In the genomic region with DNA sequence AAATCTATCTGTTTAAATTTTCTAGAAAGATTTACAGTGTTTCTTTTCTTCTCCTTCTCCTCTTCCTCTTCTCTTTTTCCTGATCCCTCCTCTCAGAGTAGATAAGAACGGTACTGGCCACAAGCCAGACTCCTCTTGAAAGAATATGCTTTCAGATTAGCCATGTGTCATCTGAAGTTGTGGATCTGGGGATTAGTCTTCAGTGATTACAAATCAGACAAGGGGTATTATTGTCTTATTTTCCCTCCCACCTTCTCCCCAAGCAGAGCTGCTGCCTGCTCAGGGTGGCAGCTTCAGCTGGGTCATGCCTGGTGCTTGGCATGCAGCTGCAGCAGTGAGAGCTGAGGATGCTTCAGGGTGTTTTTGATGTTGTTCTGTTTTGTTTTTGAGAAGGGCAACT, we compare ENCODE assay signal across 12 cellular contexts. TPM values are rescaled to one million over a fixed set of nuclear protein-coding genes. Genes with fewer than 3 reads are reported as not detected.
DNase-seq lines count a peak whose midpoint lies in the region; ATAC-seq lines count a peak whose summit lies in the region.
"Had no signal": no experiment of that assay in that cellular context is flagged by ENCODE, and none has a peak within 500 bp of the region (broad histone marks: within the 10 kb centered on the region; RNA-seq: fewer than 3 reads in every experiment).

No MANE protein-coding gene starts in this region.

- H3K27me3 Mint-ChIP-seq in effector memory CD8-positive, alpha-beta T cell, result peaks cover 19 to 41% of the 10 kb centered on the region in 2 donors

- H3K36me3 ChIP-seq in mesodermal cell (ENCODE audit: control insufficient read depth, insufficient read depth, low read length) (no peaks in the 10 kb centered on the region), trophoblast cell (ENCODE audit: control insufficient read depth in 1 of 2, insufficient read depth in 2 of 2, low read length in 2 of 2) (no peaks in the 10 kb centered on the region)

- no peak overlapping the region for H2BK120ac ChIP-seq in trophoblast cell (ENCODE audit: insufficient read depth, low read length, poor library complexity)

- no peak overlapping the region for H3K23ac ChIP-seq in trophoblast cell (ENCODE audit: low read length)

- H3K27ac ChIP-seq in mesodermal cell (ENCODE audit: low read depth, low read length, severe bottlenecking) (peak overlapping the region; percentile 44), trophoblast cell (ENCODE audit: low read depth, low read length) (no peak overlapping the region)
- H3K27ac ChIP-seq: A549, parathyroid adenoma had no signal

- no peak for ATAC-seq in GM18870 (IDR thresholded peaks at IDR 0.05; ENCODE audit: unreplicated experiment)
- no peak for ATAC-seq in effector memory CD8-positive, alpha-beta T cell (replicated peaks)
- ATAC-seq: A549 had no signal

- H3K9me3 Mint-ChIP-seq in effector memory CD8-positive, alpha-beta T cell, result no peaks in the 10 kb centered on the region
- H3K9me3 Mint-ChIP-seq: activated T-helper 2 cell treated with anti-CD3 and anti-CD28 coated beads, Interferon-gamma antibody, Interleukin-2, Interleukin-4, amounts not matched to agents 10 μg/mL and 5 μg/mL and 100 μg/mL, durations not matched to agents 14 hours and 24 hours and 36 hours had no signal

- H3K14ac ChIP-seq in trophoblast cell (ENCODE audit: low read length), result no peak overlapping the region

- H3K9ac ChIP-seq in trophoblast cell (ENCODE audit: low read length), result no peak overlapping the region
- H3K9ac ChIP-seq: parathyroid adenoma had no signal

- DNase-seq in NCI-H1092 treated with DMSO at 0.1 percent for 48 hours (lab: John Stamatoyannopoulos, UW) (peak; percentile 5), NCI-H1092 (lab: John Stamatoyannopoulos, UW) (no peak), NCI-H1105 (lab: John Stamatoyannopoulos, UW) (peak; percentile 25), amniotic epithelial cell (ENCODE audit: low read depth) (peak; percentile 84), trophoblast cell (no peak)
- no peak for DNase-seq in effector memory CD8-positive, alpha-beta T cell
- DNase-seq: activated CD4-positive, alpha-beta T cell treated with anti-CD3 and anti-CD28 coated beads for 4 hours had no signal

- no peak overlapping the region for H2AFZ ChIP-seq in trophoblast cell (ENCODE audit: insufficient read depth, low read length, poor library complexity)
- H2AFZ ChIP-seq: parathyroid adenoma had no signal

- H3K27ac Mint-ChIP-seq in effector memory CD8-positive, alpha-beta T cell, result no peak overlapping the region
- H3K27ac Mint-ChIP-seq: activated T-helper 2 cell treated with anti-CD3 and anti-CD28 coated beads, Interferon-gamma antibody, Interleukin-2, Interleukin-4, amounts not matched to agents 10 μg/mL and 5 μg/mL and 100 μg/mL, durations not matched to agents 14 hours and 24 hours and 36 hours had no signal

- H3K4me1 Mint-ChIP-seq in effector memory CD8-positive, alpha-beta T cell (ENCODE audit: low read depth in 2 of 2), result no peaks in the 10 kb centered on the region

- H3K18ac ChIP-seq in trophoblast cell (ENCODE audit: low read length), result no peak overlapping the region

- no peak overlapping the region for H2BK5ac ChIP-seq in trophoblast cell (ENCODE audit: low read depth, low read length, poor library complexity)

- no peaks in the 10 kb centered on the region for H3K36me3 Mint-ChIP-seq in effector memory CD8-positive, alpha-beta T cell (ENCODE audit: insufficient read depth)

- H3K4ac ChIP-seq in trophoblast cell (ENCODE audit: low read depth, low read length), result no peak overlapping the region

- no peak overlapping the region for H4K91ac ChIP-seq in trophoblast cell (ENCODE audit: low read depth, low read length)

- H3K9me3 ChIP-seq in mesodermal cell (ENCODE audit: control insufficient read depth, low read length) (no peaks in the 10 kb centered on the region), trophoblast cell (ENCODE audit: insufficient read depth, low read depth, low read length) (no peaks in the 10 kb centered on the region)
- H3K9me3 ChIP-seq: A549 had no signal

- no peak overlapping the region for H4K12ac ChIP-seq in trophoblast cell (ENCODE audit: low read depth, low read length)

- no peak overlapping the region for H4K8ac ChIP-seq in trophoblast cell (ENCODE audit: low read depth, low read length)

- H2AK5ac ChIP-seq in trophoblast cell (ENCODE audit: low read length), result no peak overlapping the region

- no peaks in the 10 kb centered on the region for H3K27me3 ChIP-seq in trophoblast cell (ENCODE audit: insufficient read depth, low read length)

- no CpG with 5 or more reads among the region's 1 CpG for WGBS in mesodermal cell (ENCODE audit: insufficient coverage in 2 of 2), 2 experiments
- no CpG with 5 or more reads among the region's 1 CpG for WGBS in trophoblast cell (ENCODE audit: extremely low coverage, insufficient coverage, insufficient read length)

- H3K4me2 ChIP-seq in trophoblast cell (ENCODE audit: low read length), result no peak overlapping the region
- H3K4me2 ChIP-seq: A549 had no signal

- no peak overlapping the region for H3K4me3 Mint-ChIP-seq in effector memory CD8-positive, alpha-beta T cell

- no peak overlapping the region for H2BK12ac ChIP-seq in trophoblast cell (ENCODE audit: low read length)

- no peaks in the 10 kb centered on the region for H3K79me1 ChIP-seq in trophoblast cell (ENCODE audit: low read length)

- H3K79me2 ChIP-seq in trophoblast cell (ENCODE audit: control insufficient read depth, insufficient read depth, low read length, poor library complexity), result no peaks in the 10 kb centered on the region
- H3K79me2 ChIP-seq: parathyroid adenoma had no signal

- H3K4me3 ChIP-seq in mesodermal cell (ENCODE audit: extremely low read depth, insufficient read depth, low read length, poor library complexity, severe bottlenecking) (no peak overlapping the region), trophoblast cell (ENCODE audit: low read depth, low read length) (no peak overlapping the region)
- H3K4me3 ChIP-seq: A549 had no signal

- peaks cover 26% of the 10 kb centered on the region for H3K4me1 ChIP-seq in mesodermal cell (ENCODE audit: control insufficient read depth, insufficient read depth, low read length, poor library complexity, severe bottlenecking)
- H3K4me1 ChIP-seq in trophoblast cell (ENCODE audit: control insufficient read depth in 1 of 2, insufficient read depth in 2 of 2, low read length in 2 of 2), result no peaks in the 10 kb centered on the region
- H3K4me1 ChIP-seq: A549, parathyroid adenoma had no signal

RNA-seq across cellular contexts. Expression of a gene that starts 42.7 kb away (rescaled TPM):
- polyA plus RNA-seq in mesodermal cell (2013, experiment 1 of 2), result 12.6 TPM
- 10.7 TPM for polyA plus RNA-seq in mesodermal cell (2013, experiment 2 of 2)
- 0.62 and 0.65 TPM in 2 replicates for polyA plus RNA-seq in trophoblast cell (2013)
- polyA plus RNA-seq: A549 had no signal

Comparison
In these comparisons a context has a peak if more than half of its experiments do, and no peak if none do; other contexts are left out.
1. DNase-seq: peak in NCI-H1092 treated with DMSO at 0.1 percent for 48 hours (single experiment), NCI-H1105 (single experiment) and amniotic epithelial cell (single experiment); none in NCI-H1092 (single experiment), effector memory CD8-positive, alpha-beta T cell (0 of 3) and trophoblast cell (0 of 2).